ENCODE assay signal across 8 cellular contexts in the genomic region with DNA sequence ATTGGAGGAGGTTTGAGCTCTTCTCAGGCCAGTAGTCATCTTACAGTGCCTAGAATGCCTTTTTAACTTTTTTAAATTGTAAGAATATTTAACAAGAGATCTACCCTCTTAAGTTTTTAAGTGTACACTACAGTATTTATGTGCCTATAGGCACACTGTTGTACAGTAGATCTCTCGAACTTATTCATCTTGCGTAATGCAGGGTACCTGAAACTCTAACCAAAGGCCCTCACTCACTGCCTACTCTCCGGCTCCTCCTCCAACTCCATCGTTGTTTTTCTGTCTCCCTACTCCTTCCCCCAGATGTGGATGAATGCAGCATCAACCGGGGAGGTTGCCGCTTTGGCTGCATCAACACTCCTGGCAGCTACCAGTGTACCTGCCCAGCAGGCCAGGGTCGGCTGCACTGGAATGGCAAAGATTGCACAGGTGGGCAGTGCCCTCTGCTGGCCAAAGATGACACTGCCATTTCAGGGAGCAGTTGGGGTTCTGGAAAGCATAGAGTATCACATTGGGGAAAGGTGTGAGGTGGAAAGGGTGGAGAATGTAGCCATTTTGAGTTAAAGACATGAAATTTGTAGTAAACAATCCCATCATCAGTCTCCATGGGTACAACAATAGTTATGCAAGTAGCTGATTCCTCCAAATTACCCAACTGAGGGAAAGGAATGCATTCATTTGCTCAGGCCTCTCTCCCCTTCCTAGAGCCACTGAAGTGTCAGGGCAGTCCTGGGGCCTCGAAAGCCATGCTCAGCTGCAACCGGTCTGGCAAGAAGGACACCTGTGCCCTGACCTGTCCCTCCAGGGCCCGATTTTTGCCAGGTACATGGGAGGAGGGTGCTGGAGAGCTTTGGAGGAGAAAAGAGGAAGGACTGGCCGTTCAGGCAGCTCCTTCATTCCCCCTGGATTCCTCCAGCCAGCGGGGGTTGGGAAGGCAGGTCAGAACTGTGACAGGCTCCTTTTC. TPM values are rescaled to one million over a fixed set of nuclear protein-coding genes. Genes with fewer than 3 reads are reported as not detected.
DNase-seq lines count a peak whose midpoint lies in the region; ATAC-seq and TF ChIP-seq lines count a peak whose summit lies in the region.

No MANE protein-coding gene starts in this region.

- H3K4me3 ChIP-seq in GM06990 (replicated peaks; ENCODE audit: low read depth, low read length): no peak overlapping the region
- H3K4me3 ChIP-seq in SK-N-SH (ENCODE audit: low read depth in 2 of 2, low read length in 1 of 2): no peak overlapping the region; a peak in 1 of 4 replicates
- no peak overlapping the region for H3K4me3 ChIP-seq in uterus

- CTCF ChIA-PET in SK-N-SH (lab: Yijun Ruan, JAX): interaction anchor here (0.6 to 14.0 kb wide), 71 partner anchors 10 to 1077 kb away, joined by 3 to 163 read pairs (median 4); partner anchors contain the start of genes SCUBE3, TCP11 and ZNF76
- CTCF ChIA-PET in activated naive CD4-positive, alpha-beta T cell treated with anti-CD3 and anti-CD28 coated beads, Interleukin-2, amount 10 ng/mL, durations not matched to agents 7 days and 5 days (lab: Charles Lee): interaction anchor here (0.6 to 5.6 kb wide), 33 partner anchors 7 to 1045 kb away, joined by 3 to 47 read pairs (median 4); partner anchors contain the start of genes BLTP3A and SCUBE3

- peak; percentile 36 for DNase-seq in GM06990 (ENCODE audit: extremely low read depth, insufficient read length)
- peak; percentile 55 to 57 for DNase-seq in Kasumi-1 (lab: John Stamatoyannopoulos, UW)
- DNase-seq in SK-N-SH: peak; percentile 84
- peak; percentile 84 for DNase-seq in activated naive CD4-positive, alpha-beta T cell treated with anti-CD3 and anti-CD28 coated beads, Interleukin-2, amount 10 ng/mL, durations not matched to agents 7 days and 5 days
- DNase-seq in Right ventricle myocardium superior: peak; percentile 82
- peak; percentile 89 for DNase-seq in posterior vena cava (ENCODE audit: low spot score)
- DNase-seq in uterus: peak; percentile 56 to 69

- H3K9me3 ChIP-seq in SK-N-SH (no peaks in the 10 kb centered on the region), uterus (no peaks in the 10 kb centered on the region)

- no peak for TF ChIP-seq POLR2A in uterus (IDR thresholded peaks at IDR 0.05)

- H3K4me2 ChIP-seq in SK-N-SH: no peak overlapping the region

- peak; percentile 94 for TF ChIP-seq RAD21 in SK-N-SH (IDR thresholded peaks at IDR 0.05; ENCODE audit: low read length)

- POLR2A ChIA-PET in SK-N-SH (lab: Yijun Ruan, JAX): interaction anchor here (0.9 kb wide), 1 partner anchor 10 kb away, joined by 3 read pairs; no protein-coding TSS in a partner anchor

- peaks cover 0 to 12% of the 10 kb centered on the region in 2 experiments; a peak in 1 of 4 replicates for H3K4me1 ChIP-seq in SK-N-SH (ENCODE audit: control insufficient read depth in 1 of 2, insufficient read depth in 2 of 2, low read depth in 1 of 2, low read length in 1 of 2)
- H3K4me1 ChIP-seq in uterus: peaks cover 0 to 4% of the 10 kb centered on the region in 2 donors

- H4K20me1 ChIP-seq in SK-N-SH (ENCODE audit: insufficient read depth): no peaks in the 10 kb centered on the region; the same call in 1 of the 2 replicates

- H3K9me2 ChIP-seq in SK-N-SH: no peaks in the 10 kb centered on the region

- H3F3A ChIP-seq in SK-N-SH (replicated peaks; ENCODE audit: insufficient read depth): peaks cover 6% of the 10 kb centered on the region

- H3K4me3 Mint-ChIP-seq in activated naive CD4-positive, alpha-beta T cell treated with anti-CD3 and anti-CD28 coated beads, Interleukin-2, amount 10 ng/mL, durations not matched to agents 7 days and 5 days: no peak overlapping the region

- peaks cover 9% of the 10 kb centered on the region for H3K79me2 ChIP-seq in SK-N-SH (ENCODE audit: insufficient read depth)

- H2AFZ ChIP-seq in SK-N-SH (ENCODE audit: low read depth): no peak overlapping the region

- WGBS in SK-N-SH (ENCODE audit: low lambda C conversion rate): 35% methylated on average over 11 of the region's 12 CpGs

- H3K27ac ChIP-seq in SK-N-SH (ENCODE audit: low read depth in 2 of 2, low read length in 1 of 2): no peak overlapping the region
- H3K27ac ChIP-seq in uterus: no peak overlapping the region

- TF ChIP-seq EP300 in SK-N-SH (IDR thresholded peaks at IDR 0.05; ENCODE audit: borderline replicate concordance in 1 of 2, low read depth in 1 of 2, low read length in 1 of 2): no peak

- H3K27me3 ChIP-seq in GM06990 (replicated peaks; ENCODE audit: control insufficient read depth, insufficient read depth, low read length): no peaks in the 10 kb centered on the region
- H3K27me3 ChIP-seq in SK-N-SH (ENCODE audit: insufficient read depth): no peaks in the 10 kb centered on the region
- H3K27me3 ChIP-seq in uterus: no peaks in the 10 kb centered on the region

- H3K9me3 Mint-ChIP-seq in activated naive CD4-positive, alpha-beta T cell treated with anti-CD3 and anti-CD28 coated beads, Interleukin-2, amount 10 ng/mL, durations not matched to agents 7 days and 5 days: no peaks in the 10 kb centered on the region

- no peaks in the 10 kb centered on the region for H3K36me3 Mint-ChIP-seq in activated naive CD4-positive, alpha-beta T cell treated with anti-CD3 and anti-CD28 coated beads, Interleukin-2, amount 10 ng/mL, durations not matched to agents 7 days and 5 days

- ATAC-seq in Right ventricle myocardium superior (ENCODE audit: poor library complexity): peak; percentile 42
- ATAC-seq in GM21529 (IDR thresholded peaks at IDR 0.05; ENCODE audit: unreplicated experiment): no peak

- H3K36me3 ChIP-seq in GM06990 (ENCODE audit: control insufficient read depth, insufficient read depth, low read length): peaks cover 4% of the 10 kb centered on the region
- peaks cover 5 to 14% of the 10 kb centered on the region in 2 experiments for H3K36me3 ChIP-seq in SK-N-SH (replicated peaks in 1 of 2; ENCODE audit: control insufficient read depth in 1 of 2, insufficient read depth in 2 of 2, low read length in 1 of 2)
- H3K36me3 ChIP-seq in uterus: no peaks in the 10 kb centered on the region

- H3K27me3 Mint-ChIP-seq in activated naive CD4-positive, alpha-beta T cell treated with anti-CD3 and anti-CD28 coated beads, Interleukin-2, amount 10 ng/mL, durations not matched to agents 7 days and 5 days: peaks cover 4% of the 10 kb centered on the region

- intact Hi-C loops in Right ventricle myocardium superior (cut with DNase I) (loop anchor here (2.0 to 10.0 kb wide), 2 partner anchors 94 to 256 kb away; no protein-coding TSS in a partner anchor), posterior vena cava (cut with DNase I) (loop anchor here in 1 of 2 donors (2.0 to 5.0 kb wide), 3 partner anchors 34 to 254 kb away; no protein-coding TSS in a partner anchor), uterus (cut with DNase I; ENCODE audit: low total_unique reads) (no loop called here)

- no peak overlapping the region for H3K27ac Mint-ChIP-seq in activated naive CD4-positive, alpha-beta T cell treated with anti-CD3 and anti-CD28 coated beads, Interleukin-2, amount 10 ng/mL, durations not matched to agents 7 days and 5 days

- no peaks in the 10 kb centered on the region for H3K4me1 Mint-ChIP-seq in activated naive CD4-positive, alpha-beta T cell treated with anti-CD3 and anti-CD28 coated beads, Interleukin-2, amount 10 ng/mL, durations not matched to agents 7 days and 5 days

- TF ChIP-seq CTCF in GM06990 (IDR thresholded peaks at IDR 0.05; ENCODE audit: insufficient read depth, low read length, poor library complexity, severe bottlenecking) (peak; percentile 95), SK-N-SH (IDR thresholded peaks at IDR 0.05) (peak; percentile 98), uterus (IDR thresholded peaks at IDR 0.05) (peak; percentile 80 to 86 (median 84))

- H3K9ac ChIP-seq in SK-N-SH: no peak overlapping the region

TF ChIP-seq in SK-N-SH, 30 proteins besides CTCF, POLR2A, EP300 and RAD21:
- TF ChIP-seq USF1 (IDR thresholded peaks at IDR 0.05; ENCODE audit: borderline replicate concordance, low read depth) (no peak), SMC3 (IDR thresholded peaks at IDR 0.05; ENCODE audit: low read depth, low read length) (peak; percentile 86)
TF ChIP-seq in SK-N-SH: peak in this region for 1.

RNA-seq across cellular contexts. Expression of gene ZNF76, which starts 18.4 kb away (rescaled TPM):
- polyA plus RNA-seq in SK-N-SH (2012; rRNA removed): 19.7 and 22.4 TPM in 2 replicates
- polyA plus RNA-seq in SK-N-SH (2012; cell fraction: cytosol; rRNA removed): 6.5 and 10.7 TPM in 2 replicates
- 88.9 and 102 TPM in 2 replicates for polyA plus RNA-seq in SK-N-SH (2012; cell fraction: nucleus; rRNA removed)
- 35.3 TPM for total RNA-seq in Right ventricle myocardium superior
- total RNA-seq in posterior vena cava: 10 to 100 TPM; 23.1 to 29.6 TPM
- 10 to 100 TPM; 18.9 to 56.1 (median 41.1) TPM for total RNA-seq in uterus

RNA-seq across cellular contexts. Expression of gene SCUBE3, which starts 27.4 kb away (rescaled TPM):
- polyA plus RNA-seq in SK-N-SH (2012; rRNA removed): 1.8 and 2.0 TPM in 2 replicates
- polyA plus RNA-seq in SK-N-SH (2012; cell fraction: cytosol; rRNA removed): 1.2 and 1.8 TPM in 2 replicates
- polyA plus RNA-seq in SK-N-SH (2012; cell fraction: nucleus; rRNA removed): 2.7 and 4.3 TPM in 2 replicates
- total RNA-seq in Right ventricle myocardium superior: 9.7 TPM
- total RNA-seq in posterior vena cava: 10 to 100 TPM; 15.2 to 50.1 TPM
- total RNA-seq in uterus: 1 to 10 TPM in 1 of 4 donors, under 1 TPM in 1, not detected in 2; 0.61 to 3.3 TPM

RNA-seq across cellular contexts. Expression of gene DEF6, which starts 56.5 kb away (rescaled TPM):
- 0.13 and 0.16 TPM in 2 replicates for polyA plus RNA-seq in SK-N-SH (2012; rRNA removed)
- polyA plus RNA-seq in SK-N-SH (2012; cell fraction: cytosol; rRNA removed): 0.06 and 0.17 TPM in 2 replicates
- 0.62 and 0.73 TPM in 2 replicates for polyA plus RNA-seq in SK-N-SH (2012; cell fraction: nucleus; rRNA removed)
- total RNA-seq in Right ventricle myocardium superior (0.97 TPM), posterior vena cava (1 to 10 TPM; 5.5 to 6.0 TPM), uterus (1 to 10 TPM in 3 of 4 donors, under 1 TPM in 1; 0.26 to 8.9 (median 3.1) TPM)

Comparison
In these comparisons a context has a peak if more than half of its experiments do, and no peak if none do; other contexts are left out.
1. DNase-seq: peak in every context shown above with its lines; median percentile 89 in posterior vena cava; 84 in SK-N-SH; 84 in activated naive CD4-positive, alpha-beta T cell treated with anti-CD3 and anti-CD28 coated beads, Interleukin-2, amount 10 ng/mL, durations not matched to agents 7 days and 5 days; 82 in Right ventricle myocardium superior; 62 in uterus; 56 in Kasumi-1; 36 in GM06990.